7 cellular contexts compared by ENCODE assay signal in genomic region chr11:44507491-44507890, GRCh38.
"Had no signal": no experiment of that assay in that cellular context is flagged by ENCODE, and none has a peak within 500 bp of the region (broad histone marks: within the 10 kb centered on the region; RNA-seq: fewer than 3 reads in every experiment).

No MANE protein-coding gene starts in this region.

- H3K36me3 ChIP-seq: HAP-1 had no signal

- H3K4me3 ChIP-seq: GM23338, HAP-1 had no signal

- ATAC-seq: GM23338 had no signal

- H3K27ac Mint-ChIP-seq: GM23338 had no signal

- H3K27ac ChIP-seq: KMS-11 had no signal

- H3K4me1 Mint-ChIP-seq: GM23338 had no signal

- H3K9me3 ChIP-seq: HAP-1 had no signal

- DNase-seq: H7, IMR-90, KBM-7 had no signal

- H3K4me3 Mint-ChIP-seq: GM23338 had no signal

- H3K4me2 ChIP-seq: GM23338, KMS-11 had no signal

- FAIRE-seq: HTR-8/SVneo had no signal

- H3K9ac ChIP-seq: KMS-11 had no signal

- H2AFZ ChIP-seq: GM23338 had no signal

- H3K4me1 ChIP-seq: HAP-1 had no signal
